Comparison of ENCODE assay signal across 21 cellular contexts in genomic region chr15:78232951-78233350, GRCh38. TPM values are rescaled to one million over a fixed set of nuclear protein-coding genes. Genes with fewer than 3 reads are reported as not detected.
"Had no signal": no experiment of that assay in that cellular context is flagged by ENCODE, and none has a peak within 500 bp of the region (broad histone marks: within the 10 kb centered on the region; RNA-seq: fewer than 3 reads in every experiment).

No MANE protein-coding gene starts in this region.

- H3K27me3 Mint-ChIP-seq: dendritic cell treated with granulocyte-macrophage colony-stimulating factor and Interleukin-4, amounts not matched to agents 40 ng/mL and 50 ng/mL, for 4 days had no signal

- H3K27ac ChIP-seq: heart left ventricle, left ventricle myocardium inferior, lower lobe of right lung, parathyroid adenoma, psoas muscle, tibial artery, upper lobe of left lung, uterus had no signal

- H3K4me3 ChIP-seq: heart left ventricle, left ventricle myocardium inferior, lower lobe of right lung, psoas muscle, smooth muscle cell, tibial artery, upper lobe of left lung, uterus had no signal

- H3K9me3 ChIP-seq: heart left ventricle, left ventricle myocardium inferior, lower lobe of right lung, psoas muscle, tibial artery, upper lobe of left lung, uterus had no signal

- H3K4me3 Mint-ChIP-seq: dendritic cell treated with granulocyte-macrophage colony-stimulating factor and Interleukin-4, amounts not matched to agents 40 ng/mL and 50 ng/mL, for 4 days; nephron; stimulated activated effector memory CD8-positive, alpha-beta T cell treated with anti-CD3 and anti-CD28 coated beads, Interleukin-12 subunit alpha, Interleukin-12 subunit beta, amount 100 ng/mL, for 72 hours had no signal

- ATAC-seq: heart left ventricle; lower lobe of right lung; stimulated activated effector memory CD8-positive, alpha-beta T cell treated with anti-CD3 and anti-CD28 coated beads, Interleukin-12 subunit alpha, Interleukin-12 subunit beta, amount 100 ng/mL, for 72 hours; stimulated activated naive CD8-positive, alpha-beta T cell treated with anti-CD3 and anti-CD28 coated beads, Interleukin-15, Interleukin-2, amounts not matched to agents 100 U/mL and 50 U/mL, for 24 hours had no signal

- H3K27me3 ChIP-seq: heart left ventricle, upper lobe of left lung, uterus had no signal

- H3K4me1 ChIP-seq: heart left ventricle, left ventricle myocardium inferior, lower lobe of right lung, parathyroid adenoma, psoas muscle, tibial artery, upper lobe of left lung, uterus had no signal

- H3K9me3 Mint-ChIP-seq: dendritic cell treated with granulocyte-macrophage colony-stimulating factor and Interleukin-4, amounts not matched to agents 40 ng/mL and 50 ng/mL, for 4 days; naive B cell; nephron; stimulated activated effector memory CD8-positive, alpha-beta T cell treated with anti-CD3 and anti-CD28 coated beads, Interleukin-12 subunit alpha, Interleukin-12 subunit beta, amount 100 ng/mL, for 72 hours had no signal

- H3K4me1 Mint-ChIP-seq: naive B cell; nephron; stimulated activated effector memory CD8-positive, alpha-beta T cell treated with anti-CD3 and anti-CD28 coated beads, Interleukin-12 subunit alpha, Interleukin-12 subunit beta, amount 100 ng/mL, for 72 hours had no signal

- H3K36me3 Mint-ChIP-seq: naive B cell; stimulated activated effector memory CD8-positive, alpha-beta T cell treated with anti-CD3 and anti-CD28 coated beads, Interleukin-12 subunit alpha, Interleukin-12 subunit beta, amount 100 ng/mL, for 72 hours had no signal

- DNase-seq: foreskin melanocyte; heart left ventricle; hypothalamus; left ventricle myocardium inferior; lower lobe of right lung; mesenchymal stem cell; naive B cell; psoas muscle; retina; stimulated activated CD4-positive, alpha-beta T cell treated with anti-CD3 and anti-CD28 coated beads, Interleukin-4, amount 100 ng/mL, for 1 hour; stimulated activated CD8-positive, alpha-beta memory T cell treated with anti-CD3 and anti-CD28 coated beads, Interleukin-4, amount 100 ng/mL, for 48 hours; stimulated activated naive CD8-positive, alpha-beta T cell treated with anti-CD3 and anti-CD28 coated beads, Interleukin-15, Interleukin-2, amounts not matched to agents 100 U/mL and 50 U/mL, for 24 hours; tibial artery; upper lobe of left lung; uterus had no signal

- H3K36me3 ChIP-seq: heart left ventricle, left ventricle myocardium inferior, lower lobe of right lung, tibial artery, upper lobe of left lung, uterus had no signal

RNA-seq across cellular contexts. Expression of gene ACSBG1, which starts 1.4 kb away (rescaled TPM):
- total RNA-seq: omental fat pad had no signal
